In the genomic region with DNA sequence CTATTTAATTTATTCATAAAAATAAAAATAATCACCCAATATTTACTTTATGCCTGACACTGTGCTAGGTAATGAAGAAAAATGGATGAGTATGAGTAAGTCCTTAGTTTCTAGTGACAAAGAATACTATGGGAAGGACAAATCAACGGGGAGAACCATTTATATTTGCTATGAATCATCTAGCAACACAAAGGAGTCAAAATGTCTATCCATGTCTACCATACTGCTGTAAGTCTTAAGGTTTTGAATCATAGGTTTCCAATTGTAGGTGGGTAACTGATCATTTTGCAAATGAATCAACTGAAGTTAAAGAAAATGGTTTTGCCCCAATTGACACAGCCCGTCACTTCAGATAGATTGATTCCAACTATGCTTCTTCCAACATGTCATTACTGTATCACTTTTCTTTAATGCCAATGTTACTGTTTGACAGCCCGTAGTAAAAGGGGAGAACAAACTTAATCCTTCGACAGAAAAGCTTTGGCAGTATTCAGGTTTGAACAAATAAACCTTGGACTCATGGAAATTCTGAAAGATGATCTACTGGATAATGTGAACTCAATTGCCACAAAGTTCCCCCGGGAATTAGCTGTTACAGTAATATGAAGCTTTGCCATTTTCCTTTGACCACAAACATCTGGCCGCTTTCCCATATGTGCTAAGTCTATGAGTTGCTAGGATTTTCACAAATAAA, we compare ENCODE assay signal across 11 cellular contexts. TPM values are rescaled to one million over a fixed set of nuclear protein-coding genes. Genes with fewer than 3 reads are reported as not detected.
DNase-seq lines count a peak whose midpoint lies in the region; ATAC-seq and TF ChIP-seq lines count a peak whose summit lies in the region.
"Had no signal": no experiment of that assay in that cellular context is flagged by ENCODE, and none has a peak within 500 bp of the region (broad histone marks: within the 10 kb centered on the region; RNA-seq: fewer than 3 reads in every experiment).

No MANE protein-coding gene starts in this region.

- CTCF ChIA-PET in AG04449 (lab: Yijun Ruan, JAX) = interaction anchor here (1.1 kb wide), 1 partner anchor 47 kb away, joined by 6 read pairs; a partner anchor contains a TSS

- H3K27ac Mint-ChIP-seq in HFFc6 = peak overlapping the region; percentile 58; the same call in 1 of the 2 replicates
- H3K27ac Mint-ChIP-seq: effector memory CD8-positive, alpha-beta T cell had no signal

- TF ChIP-seq POLR2A in transverse colon (IDR thresholded peaks at IDR 0.05) = no peak

- H3K4me1 ChIP-seq in transverse colon = no peaks in the 10 kb centered on the region

- no peak overlapping the region for H3K4me3 Mint-ChIP-seq in HFFc6
- H3K4me3 Mint-ChIP-seq: effector memory CD8-positive, alpha-beta T cell had no signal

- no peaks in the 10 kb centered on the region for H3K27me3 ChIP-seq in transverse colon

- no peak for TF ChIP-seq EP300 in transverse colon (IDR thresholded peaks at IDR 0.05; ENCODE audit: low read depth)

- POLR2A ChIA-PET in AG04449 (lab: Yijun Ruan, JAX) = interaction anchor here (1.2 kb wide), 1 partner anchor 47 kb away, joined by 4 read pairs; a partner anchor contains a TSS

- TF ChIP-seq CTCF in AG04449 (IDR thresholded peaks at IDR 0.05; ENCODE audit: insufficient read depth, low read length, missing control alignments) = no peak
- TF ChIP-seq CTCF in HFFc6 (IDR thresholded peaks at IDR 0.05) = no peak
- no peak for TF ChIP-seq CTCF in fibroblast of villous mesenchyme (IDR thresholded peaks at IDR 0.05; ENCODE audit: insufficient read depth, low read depth, low read length)
- TF ChIP-seq CTCF in transverse colon (IDR thresholded peaks at IDR 0.05) = no peak

- H3K36me3 ChIP-seq in transverse colon = no peaks in the 10 kb centered on the region

- H3K27ac ChIP-seq in transverse colon = no peak overlapping the region

- ATAC-seq in HG02798 (IDR thresholded peaks at IDR 0.05; ENCODE audit: poor library complexity, unreplicated experiment) (no peak), HG02763 (IDR thresholded peaks at IDR 0.05; ENCODE audit: unreplicated experiment) (no peak), Right ventricle myocardium inferior (no peak)
- ATAC-seq: effector memory CD8-positive, alpha-beta T cell had no signal

- H3K4me3 ChIP-seq in AG04449 (ENCODE audit: low read depth, low read length) = no peak overlapping the region
- no peak overlapping the region for H3K4me3 ChIP-seq in fibroblast of villous mesenchyme (ENCODE audit: low read depth, low read length)
- no peak overlapping the region for H3K4me3 ChIP-seq in transverse colon

- intact Hi-C loops in Right ventricle myocardium inferior (cut with DNase I) (no loop called here), transverse colon (cut with DNase I; ENCODE audit: low total_unique reads) (no loop called here)

- in situ Hi-C loops in transverse colon (cut with MboI; ENCODE audit: low pct_ligation_motif_present in 1 of 4, low pct_unique_long_range_greater_than_20kb in 1 of 4, low sequenced_read_pairs in 3 of 4) = no loop called here

- DNase-seq in AG04449 (ENCODE audit: low read depth, low spot score) (peak; percentile 89), HFFc6 (peak; percentile 86), RKO (ENCODE audit: low spot score) (peak; percentile 5), fibroblast of villous mesenchyme (ENCODE audit: low read depth) (peak; percentile 97), Right ventricle myocardium inferior (ENCODE audit: missing footprints) (no peak), transverse colon (no peak)
- DNase-seq: Caco-2; effector memory CD8-positive, alpha-beta T cell; midbrain had no signal

- no peaks in the 10 kb centered on the region for H3K9me3 Mint-ChIP-seq in HFFc6
- H3K9me3 Mint-ChIP-seq: effector memory CD8-positive, alpha-beta T cell had no signal

- no peaks in the 10 kb centered on the region for H3K36me3 Mint-ChIP-seq in HFFc6 (ENCODE audit: low read depth)

- 48 to 58% methylated on average over 6 of the region's 6 CpGs for WGBS in transverse colon (ENCODE audit: low coverage in 1 of 2), 2 donors

- H3K4me1 Mint-ChIP-seq in HFFc6 (ENCODE audit: low read depth) = peaks cover 8% of the 10 kb centered on the region; the same call in 1 of the 2 replicates

- no peaks in the 10 kb centered on the region for H3K27me3 Mint-ChIP-seq in HFFc6 (ENCODE audit: insufficient read depth)

- H3K9me3 ChIP-seq in transverse colon = no peaks in the 10 kb centered on the region

RNA-seq across cellular contexts. Expression of a gene that starts 3.2 kb away (rescaled TPM):
- under 1 TPM in 1 of 6 experiments, not detected in 5; 0.33 TPM for total RNA-seq in HFFc6 (2021; fragmentation: NEBNext Ultra II Directional; extraction: Animal tissue kit (Norgen Biotek cat#: 25700))
- total RNA-seq in fibroblast of villous mesenchyme = 2.2 and 4.2 TPM in 2 replicates
- not detected for total RNA-seq in Right ventricle myocardium inferior
- under 1 TPM in 1 of 4 donors, not detected in 3; 0.64 TPM for total RNA-seq in transverse colon

RNA-seq across cellular contexts. Expression of a gene that starts 40.6 kb away (rescaled TPM):
- total RNA-seq in HFFc6 (2021; fragmentation: NEBNext Ultra II Directional; extraction: Animal tissue kit (Norgen Biotek cat#: 25700)) = not detected
- total RNA-seq in fibroblast of villous mesenchyme (not detected in 2 replicates), Right ventricle myocardium inferior (not detected), transverse colon (not detected)
- total RNA-seq: Caco-2 had no signal

RNA-seq across cellular contexts. Expression of a gene that starts 47.0 kb away (rescaled TPM):
- 1 to 10 TPM; 2.5 to 4.7 (median 2.6) TPM for total RNA-seq in HFFc6 (2021; fragmentation: NEBNext Ultra II Directional; extraction: Animal tissue kit (Norgen Biotek cat#: 25700))
- total RNA-seq in fibroblast of villous mesenchyme (10.8 and 12.2 TPM in 2 replicates), Right ventricle myocardium inferior (7.4 TPM), transverse colon (10 to 100 TPM in 2 of 4 donors, 1 to 10 TPM in 1, not detected in 1; 8.2 to 18.7 (median 12.5) TPM)

Comparison
In these comparisons a context has a peak if more than half of its experiments do, and no peak if none do; other contexts are left out.
1. DNase-seq: peak in AG04449 (single experiment), HFFc6 (single experiment), RKO (single experiment) and fibroblast of villous mesenchyme (single experiment); none in Right ventricle myocardium inferior (single experiment) and transverse colon (single experiment).